8 cellular contexts compared by ENCODE assay signal in the genomic region with DNA sequence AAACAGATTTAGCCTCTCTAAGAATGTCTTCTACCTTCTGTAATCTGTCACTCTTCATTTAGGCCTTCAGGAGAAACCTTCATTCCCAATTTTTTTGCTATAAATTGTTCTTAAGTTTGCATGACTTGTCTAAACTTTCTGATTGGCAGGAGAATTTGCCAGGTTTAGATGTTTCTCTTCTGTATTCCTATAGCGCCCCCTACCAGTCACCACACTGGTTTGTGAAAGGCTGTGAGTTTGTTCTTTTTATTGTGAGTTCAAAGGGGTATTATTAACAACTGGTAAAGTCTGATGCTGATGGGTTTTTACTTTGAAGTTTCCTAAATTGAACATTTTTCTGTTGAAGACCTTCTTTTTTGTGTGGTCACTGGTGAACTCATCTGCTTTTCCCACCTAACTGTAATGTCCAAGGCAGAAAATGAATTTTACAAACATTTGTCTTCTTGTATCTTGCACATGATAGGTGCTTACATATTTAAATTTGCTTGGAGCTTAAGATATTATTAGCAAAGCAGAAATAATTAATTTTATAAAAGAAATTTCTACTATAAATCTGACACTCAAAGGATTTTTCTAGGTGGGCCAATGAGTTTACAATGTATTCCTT. TPM values are rescaled to one million over a fixed set of nuclear protein-coding genes. Genes with fewer than 3 reads are reported as not detected.
DNase-seq lines count a peak whose midpoint lies in the region; ATAC-seq and TF ChIP-seq lines count a peak whose summit lies in the region.

No MANE protein-coding gene starts in this region.

- no peak overlapping the region for H3K4me3 ChIP-seq in lower leg skin (ENCODE audit: low read depth, poor library complexity, severe bottlenecking)

- intact Hi-C loops in lower leg skin (cut with DNase I; ENCODE audit: low total_unique reads) = no loop called here

- H3K36me3 Mint-ChIP-seq in central memory CD8-positive, alpha-beta T cell (ENCODE audit: insufficient read depth) = peaks cover 60% of the 10 kb centered on the region

- no peak overlapping the region for H3K4me3 Mint-ChIP-seq in central memory CD8-positive, alpha-beta T cell

- peak; percentile 74 for TF ChIP-seq CTCF in GM12873 (IDR thresholded peaks at IDR 0.05; ENCODE audit: insufficient read depth, low read depth, low read length, missing control alignments)
- no peak for TF ChIP-seq CTCF in lower leg skin (IDR thresholded peaks at IDR 0.05)

- H3K9me3 Mint-ChIP-seq in central memory CD8-positive, alpha-beta T cell = no peaks in the 10 kb centered on the region

- peaks cover 22% of the 10 kb centered on the region for H3K4me1 Mint-ChIP-seq in central memory CD8-positive, alpha-beta T cell

- peak; percentile 68 for ATAC-seq in central memory CD8-positive, alpha-beta T cell (replicated peaks; ENCODE audit: extremely low read depth, poor library complexity, severe bottlenecking)
- no peak for ATAC-seq in HG03521 (IDR thresholded peaks at IDR 0.05; ENCODE audit: unreplicated experiment)

- H3K27ac Mint-ChIP-seq in central memory CD8-positive, alpha-beta T cell (ENCODE audit: low read depth) = no peak overlapping the region

- no peak for TF ChIP-seq POLR2A in lower leg skin (IDR thresholded peaks at IDR 0.05)

- WGBS in lower leg skin, 2 donors = 4 to 13% methylated on average over 1 of the region's 1 CpG

- DNase-seq in MV-4-11 (lab: John Stamatoyannopoulos, UW) = peak; percentile 40
- DNase-seq in activated CD4-positive, CD25-positive, alpha-beta regulatory T cell treated with anti-CD3 and anti-CD28 coated beads, Interleukin-2, amount 50 U/mL, for 16 hours (ENCODE audit: low read depth, low spot score) = peak; percentile 44
- DNase-seq in central memory CD8-positive, alpha-beta T cell (ENCODE audit: low spot score in 2 of 2) = peak; percentile 32 to 49
- peak; percentile 51 to 85 for DNase-seq in lower leg skin (ENCODE audit: low spot score in 2 of 2)
- DNase-seq in stimulated activated CD8-positive, alpha-beta memory T cell treated with anti-CD3 and anti-CD28 coated beads, Interleukin-15, amount 100 ng/mL, for 48 hours (ENCODE audit: low read depth in 2 of 2) = peak; percentile 16 to 28
- no peak for DNase-seq in COLO668 (lab: John Stamatoyannopoulos, UW; ENCODE audit: unreplicated experiment)

- H3K27me3 Mint-ChIP-seq in central memory CD8-positive, alpha-beta T cell = no peaks in the 10 kb centered on the region

RNA-seq across cellular contexts. Expression of gene F2RL2, which starts 18.4 kb away (rescaled TPM):
- 1 to 10 TPM in 3 of 4 donors, under 1 TPM in 1; 0.55 to 1.8 (median 1.2) TPM for total RNA-seq in lower leg skin
